13 cellular contexts compared by ENCODE assay signal in genomic region chr2:215826838-215827441, GRCh38.
DNase-seq lines count a peak whose midpoint lies in the region; ATAC-seq, FAIRE-seq and TF ChIP-seq lines count a peak whose summit lies in the region.
"Had no signal": no experiment of that assay in that cellular context is flagged by ENCODE, and none has a peak within 500 bp of the region (broad histone marks: within the 10 kb centered on the region; RNA-seq: fewer than 3 reads in every experiment).

No MANE protein-coding gene starts in this region.

- intact Hi-C loops in dendritic cell treated with granulocyte-macrophage colony-stimulating factor and Interleukin-4, amounts not matched to agents 40 ng/mL and 50 ng/mL, for 4 days (cut with micrococcal nuclease) = no loop called here

- H3K4me1 Mint-ChIP-seq in dendritic cell treated with granulocyte-macrophage colony-stimulating factor and Interleukin-4, amounts not matched to agents 40 ng/mL and 50 ng/mL, for 4 days (ENCODE audit: low read depth) = peaks cover 26% of the 10 kb centered on the region
- H3K4me1 Mint-ChIP-seq in nephron progenitor cell = peaks cover 34% of the 10 kb centered on the region
- H3K4me1 Mint-ChIP-seq in stimulated activated memory B cell treated with anti-CD40 and anti-IgM and Interleukin-4, amounts not matched to agents 10 μg/mL and 1 μg/mL and 100 μg/mL, for 72 hours = peaks cover 7% of the 10 kb centered on the region
- H3K4me1 Mint-ChIP-seq: central memory CD8-positive, alpha-beta T cell had no signal

- ATAC-seq in HG02973 (IDR thresholded peaks at IDR 0.05; ENCODE audit: unreplicated experiment) = no peak
- ATAC-seq in stimulated activated memory B cell treated with anti-CD40 and anti-IgM and Interleukin-4, amounts not matched to agents 10 μg/mL and 1 μg/mL and 100 μg/mL, for 72 hours = no peak

- peaks cover 25% of the 10 kb centered on the region for H3K27me3 Mint-ChIP-seq in dendritic cell treated with granulocyte-macrophage colony-stimulating factor and Interleukin-4, amounts not matched to agents 40 ng/mL and 50 ng/mL, for 4 days
- H3K27me3 Mint-ChIP-seq in nephron progenitor cell (ENCODE audit: low read depth, poor library complexity) = no peaks in the 10 kb centered on the region
- peaks cover 13% of the 10 kb centered on the region for H3K27me3 Mint-ChIP-seq in stimulated activated memory B cell treated with anti-CD40 and anti-IgM and Interleukin-4, amounts not matched to agents 10 μg/mL and 1 μg/mL and 100 μg/mL, for 72 hours

- H3K9me3 Mint-ChIP-seq in dendritic cell treated with granulocyte-macrophage colony-stimulating factor and Interleukin-4, amounts not matched to agents 40 ng/mL and 50 ng/mL, for 4 days = peaks cover 20% of the 10 kb centered on the region
- peaks cover 32% of the 10 kb centered on the region for H3K9me3 Mint-ChIP-seq in nephron progenitor cell
- H3K9me3 Mint-ChIP-seq in stimulated activated memory B cell treated with anti-CD40 and anti-IgM and Interleukin-4, amounts not matched to agents 10 μg/mL and 1 μg/mL and 100 μg/mL, for 72 hours = peaks cover 4% of the 10 kb centered on the region
- H3K9me3 Mint-ChIP-seq: central memory CD8-positive, alpha-beta T cell had no signal

- H3K27ac Mint-ChIP-seq in dendritic cell treated with granulocyte-macrophage colony-stimulating factor and Interleukin-4, amounts not matched to agents 40 ng/mL and 50 ng/mL, for 4 days = peak overlapping the region; percentile 52
- peak overlapping the region; percentile 95 for H3K27ac Mint-ChIP-seq in nephron progenitor cell
- no peak overlapping the region for H3K27ac Mint-ChIP-seq in stimulated activated memory B cell treated with anti-CD40 and anti-IgM and Interleukin-4, amounts not matched to agents 10 μg/mL and 1 μg/mL and 100 μg/mL, for 72 hours

- FAIRE-seq in D721Med (lab: Jason Lieb, UNC) = no peak

- no peaks in the 10 kb centered on the region for H3K36me3 Mint-ChIP-seq in dendritic cell treated with granulocyte-macrophage colony-stimulating factor and Interleukin-4, amounts not matched to agents 40 ng/mL and 50 ng/mL, for 4 days (ENCODE audit: low read depth)
- peaks cover 20% of the 10 kb centered on the region for H3K36me3 Mint-ChIP-seq in nephron progenitor cell (ENCODE audit: low read depth)
- H3K36me3 Mint-ChIP-seq in stimulated activated memory B cell treated with anti-CD40 and anti-IgM and Interleukin-4, amounts not matched to agents 10 μg/mL and 1 μg/mL and 100 μg/mL, for 72 hours = no peaks in the 10 kb centered on the region

- DNase-seq in Caki2 (ENCODE audit: low read depth) (peak; percentile 84), NCI-H748 treated with DMSO at 0.1 percent for 48 hours (lab: John Stamatoyannopoulos, UW) (peak; percentile 71), nephron progenitor cell (no peak), D721Med (ENCODE audit: insufficient read length, low spot score) (no peak), NAMALWA (ENCODE audit: low spot score) (no peak)
- DNase-seq: activated effector memory CD4-positive, alpha-beta T cell treated with anti-CD3 and anti-CD28 coated beads, Interleukin-2, amount 50 U/mL, for 16 hours; erythroblast; NCI-H524; stimulated activated CD4-positive, alpha-beta T cell treated with anti-CD3 and anti-CD28 coated beads, Interleukin-1b, Interleukin-23, amount 100 ng/mL, for 48 hours had no signal

- H3K4me3 Mint-ChIP-seq in dendritic cell treated with granulocyte-macrophage colony-stimulating factor and Interleukin-4, amounts not matched to agents 40 ng/mL and 50 ng/mL, for 4 days = no peak overlapping the region
- no peak overlapping the region for H3K4me3 Mint-ChIP-seq in nephron progenitor cell
- H3K4me3 Mint-ChIP-seq in stimulated activated memory B cell treated with anti-CD40 and anti-IgM and Interleukin-4, amounts not matched to agents 10 μg/mL and 1 μg/mL and 100 μg/mL, for 72 hours = no peak overlapping the region
- H3K4me3 Mint-ChIP-seq: central memory CD8-positive, alpha-beta T cell had no signal

- no peak for TF ChIP-seq CTCF in nephron progenitor cell (IDR thresholded peaks at IDR 0.05)
- TF ChIP-seq CTCF in D721Med (IDR thresholded peaks at IDR 0.05; ENCODE audit: insufficient read depth, missing control alignments) = no peak

- in situ Hi-C loops in Caki2 (cut with HindIII; ENCODE audit: low pct_unique_long_range_greater_than_20kb, low sequenced_read_pairs) = no loop called here

Comparison
In these comparisons a context has a peak if more than half of its experiments do, and no peak if none do; other contexts are left out.
1. DNase-seq: peak in Caki2 (single experiment) and NCI-H748 treated with DMSO at 0.1 percent for 48 hours (single experiment); none in nephron progenitor cell (single experiment), D721Med (single experiment) and NAMALWA (single experiment).